ENCODE assay signal across 15 cellular contexts in genomic region chr17:61463068-61463980, GRCh38. TPM values are rescaled to one million over a fixed set of nuclear protein-coding genes. Genes with fewer than 3 reads are reported as not detected.
DNase-seq lines count a peak whose midpoint lies in the region; ATAC-seq and TF ChIP-seq lines count a peak whose summit lies in the region.
"Had no signal": no experiment of that assay in that cellular context is flagged by ENCODE, and none has a peak within 500 bp of the region (broad histone marks: within the 10 kb centered on the region; RNA-seq: fewer than 3 reads in every experiment).

No MANE protein-coding gene starts in this region.

- peak overlapping the region; percentile 46 for H3K4me3 Mint-ChIP-seq in endodermal cell
- H3K4me3 Mint-ChIP-seq in neural progenitor cell = peak overlapping the region; percentile 55
- H3K4me3 Mint-ChIP-seq in T-helper 17 cell = no peak overlapping the region
- H3K4me3 Mint-ChIP-seq: central memory CD8-positive, alpha-beta T cell; natural killer cell had no signal

- no peaks in the 10 kb centered on the region for H3K9me2 ChIP-seq in DOHH2 (replicated peaks; ENCODE audit: control insufficient read depth, low read length)

- H3K4me3 ChIP-seq in DOHH2 (ENCODE audit: low read length) = no peak overlapping the region
- H3K4me3 ChIP-seq in endodermal cell (ENCODE audit: low read length) = no peak overlapping the region
- H3K4me3 ChIP-seq in neural progenitor cell = no peak overlapping the region

- no peak for ATAC-seq in T-helper 17 cell
- ATAC-seq: natural killer cell had no signal

- no peak overlapping the region for H3K9ac ChIP-seq in endodermal cell (ENCODE audit: extremely low read depth, low read length, poor library complexity, severe bottlenecking)
- no peak overlapping the region for H3K9ac ChIP-seq in neural progenitor cell

- H3K4me2 ChIP-seq in DOHH2 (ENCODE audit: low read length) (no peak overlapping the region), neural progenitor cell (no peak overlapping the region)

- H3K4me1 Mint-ChIP-seq in endodermal cell (peaks cover 37% of the 10 kb centered on the region), neural progenitor cell (peaks cover 24% of the 10 kb centered on the region), T-helper 17 cell (peaks cover 18% of the 10 kb centered on the region)
- H3K4me1 Mint-ChIP-seq: central memory CD8-positive, alpha-beta T cell had no signal

- WGBS in endodermal cell (ENCODE audit: insufficient coverage in 1 of 2, insufficient read length in 1 of 2), 2 experiments = 69 to 74% methylated on average over 6 to 16 of the region's 16 CpGs

- no peaks in the 10 kb centered on the region for H3K9me3 Mint-ChIP-seq in endodermal cell
- H3K9me3 Mint-ChIP-seq in neural progenitor cell = peaks cover 7% of the 10 kb centered on the region
- H3K9me3 Mint-ChIP-seq: central memory CD8-positive, alpha-beta T cell; natural killer cell had no signal

- H3K4me1 ChIP-seq in DOHH2 (ENCODE audit: control insufficient read depth, low read length) (peaks cover 6% of the 10 kb centered on the region; the same call in 1 of the 2 replicates), endodermal cell (ENCODE audit: control insufficient read depth, insufficient read depth, low read length) (peaks cover 4% of the 10 kb centered on the region), neural progenitor cell (peaks cover 20% of the 10 kb centered on the region)

- DNase-seq in LHCN-M2 (ENCODE audit: low read depth) (peak; percentile 31), endodermal cell (peak; percentile 83), neural progenitor cell (ENCODE audit: low spot score) (no peak), kidney tubule cell (ENCODE audit: low spot score) (no peak), dedifferentiated amniotic fluid mesenchymal stem cell (ENCODE audit: extremely low spot score) (no peak), T-helper 1 cell (no peak), T-helper 17 cell (no peak)
- DNase-seq: activated CD4-positive, alpha-beta T cell treated with anti-CD3 and anti-CD28 coated beads for 48 hours; GOT3; natural killer cell; SW 1271 had no signal

- H3F3A ChIP-seq in DOHH2 (ENCODE audit: control insufficient read depth, insufficient read depth) = no peaks in the 10 kb centered on the region
- H3F3A ChIP-seq in neural progenitor cell (ENCODE audit: low read depth) = no peaks in the 10 kb centered on the region

- H2AFZ ChIP-seq in neural progenitor cell (replicated peaks) = no peak overlapping the region

- H3K27me3 Mint-ChIP-seq in endodermal cell (ENCODE audit: insufficient read depth) (peaks cover 85% of the 10 kb centered on the region), neural progenitor cell (ENCODE audit: insufficient read depth, low read depth) (peaks cover 58% of the 10 kb centered on the region), T-helper 17 cell (peaks cover 86% of the 10 kb centered on the region)

- H3K79me2 ChIP-seq in DOHH2 (ENCODE audit: control insufficient read depth, low read length) (no peaks in the 10 kb centered on the region), neural progenitor cell (ENCODE audit: low read depth) (no peaks in the 10 kb centered on the region)

- H3K36me3 ChIP-seq in DOHH2 (ENCODE audit: control insufficient read depth, low read length) (no peaks in the 10 kb centered on the region), endodermal cell (ENCODE audit: control insufficient read depth, insufficient read depth, low read length) (no peaks in the 10 kb centered on the region), neural progenitor cell (no peaks in the 10 kb centered on the region)
- H3K36me3 ChIP-seq: esophagus muscularis mucosa had no signal

- H3K9me3 ChIP-seq in DOHH2 (ENCODE audit: control insufficient read depth, insufficient read depth, low read length) (no peaks in the 10 kb centered on the region), endodermal cell (ENCODE audit: control insufficient read depth, low read length) (no peaks in the 10 kb centered on the region), neural progenitor cell (ENCODE audit: low read depth) (no peaks in the 10 kb centered on the region), T-helper 17 cell (ENCODE audit: control insufficient read depth, low read length, poor library complexity, severe bottlenecking) (no peaks in the 10 kb centered on the region)
- H3K9me3 ChIP-seq: esophagus muscularis mucosa had no signal

- peaks cover 50% of the 10 kb centered on the region for H3K27me3 ChIP-seq in DOHH2 (ENCODE audit: control insufficient read depth, low read length)
- peaks cover 91% of the 10 kb centered on the region for H3K27me3 ChIP-seq in endodermal cell (ENCODE audit: control insufficient read depth, insufficient read depth, low read length, poor library complexity, severe bottlenecking)
- peaks cover 88% of the 10 kb centered on the region for H3K27me3 ChIP-seq in neural progenitor cell

- TF ChIP-seq CTCF in DOHH2 (IDR thresholded peaks at IDR 0.05; ENCODE audit: low read depth, low read length, poor library complexity, severe bottlenecking) = peak; percentile 32
- peak; percentile 58 for TF ChIP-seq CTCF in endodermal cell (conservative IDR thresholded peaks at IDR 0.05)
- peak; percentile 39 for TF ChIP-seq CTCF in neural progenitor cell (IDR thresholded peaks at IDR 0.05)

- H3K27ac ChIP-seq in DOHH2 (ENCODE audit: low read depth, low read length) (no peak overlapping the region), endodermal cell (ENCODE audit: low read depth, low read length) (no peak overlapping the region), neural progenitor cell (no peak overlapping the region)
- H3K27ac ChIP-seq: esophagus muscularis mucosa had no signal

- H3K36me3 Mint-ChIP-seq in endodermal cell (ENCODE audit: low read depth) (no peaks in the 10 kb centered on the region), neural progenitor cell (no peaks in the 10 kb centered on the region), T-helper 17 cell (ENCODE audit: low read depth) (peaks cover 12% of the 10 kb centered on the region)
- H3K36me3 Mint-ChIP-seq: natural killer cell had no signal

- H4K20me1 ChIP-seq in DOHH2 (ENCODE audit: control insufficient read depth, insufficient read depth, low read depth, low read length) (no peaks in the 10 kb centered on the region), neural progenitor cell (ENCODE audit: low read depth) (peaks cover 26% of the 10 kb centered on the region)

- H3K27ac Mint-ChIP-seq in endodermal cell = no peak overlapping the region
- no peak overlapping the region for H3K27ac Mint-ChIP-seq in neural progenitor cell
- H3K27ac Mint-ChIP-seq in T-helper 17 cell = no peak overlapping the region
- H3K27ac Mint-ChIP-seq: natural killer cell had no signal

RNA-seq across cellular contexts. Expression of gene TBX4, which starts 11.1 kb away (rescaled TPM):
- total RNA-seq in LHCN-M2 (2014; rRNA removed) = not detected in 2 replicates
- 0.04 TPM for polyA plus RNA-seq in LHCN-M2 (2012)
- not detected for total RNA-seq in endodermal cell
- polyA plus RNA-seq in endodermal cell (2013, experiment 1 of 2) = 1.5 TPM
- 1.4 TPM for polyA plus RNA-seq in endodermal cell (2013, experiment 2 of 2)
- total RNA-seq in neural progenitor cell (ENCODE audit: low replicate concordance) = not detected in 2 replicates
- not detected for total RNA-seq in T-helper 17 cell
- total RNA-seq: esophagus muscularis mucosa, HT1080, natural killer cell had no signal

Comparison
In these comparisons a context has a peak if more than half of its experiments do, and no peak if none do; other contexts are left out.
1. DNase-seq: peak in LHCN-M2 (single experiment) and endodermal cell (single experiment); none in neural progenitor cell (single experiment), kidney tubule cell (single experiment), dedifferentiated amniotic fluid mesenchymal stem cell (single experiment), T-helper 1 cell (0 of 5) and T-helper 17 cell (0 of 3).
2. Peak in every context shown above with its lines, with median percentiles within 50 percentile points of each other: CTCF ChIP-seq.